21 cellular contexts compared by ENCODE assay signal in the genomic region with DNA sequence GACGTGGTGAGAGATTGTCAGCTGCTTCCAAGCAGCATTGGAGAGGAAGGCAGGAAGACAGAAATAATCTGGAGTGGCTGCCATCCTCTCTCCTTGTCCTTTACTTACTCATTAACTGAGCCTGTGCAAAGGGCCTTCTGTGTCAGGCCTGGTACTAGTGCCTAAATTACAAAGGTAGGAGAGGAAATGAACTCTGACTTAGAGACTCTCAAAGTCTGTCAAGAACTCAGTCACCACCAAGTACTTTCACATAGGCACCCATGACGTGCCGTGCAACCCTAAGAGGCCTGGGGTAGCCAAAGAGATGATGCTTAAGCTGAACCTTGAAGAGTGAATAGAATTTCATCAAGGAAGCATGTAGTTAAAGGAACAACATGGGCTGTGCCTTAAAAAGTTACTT.
"Had no signal": no experiment of that assay in that cellular context is flagged by ENCODE, and none has a peak within 500 bp of the region (broad histone marks: within the 10 kb centered on the region; RNA-seq: fewer than 3 reads in every experiment).

No MANE protein-coding gene starts in this region.

- H3K27ac Mint-ChIP-seq: activated naive CD4-positive, alpha-beta T cell treated with anti-CD3 and anti-CD28 coated beads, Interleukin-2, amount 10 ng/mL, durations not matched to agents 7 days and 5 days; endodermal cell; naive B cell had no signal

- H3K36me3 ChIP-seq: ascending aorta, colonic mucosa, left ventricle myocardium inferior, ovary, sigmoid colon, upper lobe of left lung had no signal

- H3K36me3 Mint-ChIP-seq: activated naive CD4-positive, alpha-beta T cell treated with anti-CD3 and anti-CD28 coated beads, Interleukin-2, amount 10 ng/mL, durations not matched to agents 7 days and 5 days; naive B cell had no signal

- H3K27me3 ChIP-seq: ascending aorta, colonic mucosa, ovary, sigmoid colon, upper lobe of left lung had no signal

- H3K4me1 ChIP-seq: colonic mucosa had no signal

- H3K4me3 ChIP-seq: ascending aorta, colonic mucosa, left ventricle myocardium inferior, ovary, sigmoid colon, upper lobe of left lung had no signal

- H3K4me3 Mint-ChIP-seq: activated naive CD4-positive, alpha-beta T cell treated with anti-CD3 and anti-CD28 coated beads, Interleukin-2, amount 10 ng/mL, durations not matched to agents 7 days and 5 days; central memory CD8-positive, alpha-beta T cell; endodermal cell; naive B cell had no signal

- H3K9me3 Mint-ChIP-seq: activated naive CD4-positive, alpha-beta T cell treated with anti-CD3 and anti-CD28 coated beads, Interleukin-2, amount 10 ng/mL, durations not matched to agents 7 days and 5 days; naive B cell had no signal

- H3K27me3 Mint-ChIP-seq: activated naive CD4-positive, alpha-beta T cell treated with anti-CD3 and anti-CD28 coated beads, Interleukin-2, amount 10 ng/mL, durations not matched to agents 7 days and 5 days; central memory CD8-positive, alpha-beta T cell; naive B cell had no signal

- H3K9me3 ChIP-seq: ascending aorta, colonic mucosa, left ventricle myocardium inferior, ovary, sigmoid colon, upper lobe of left lung had no signal

- H3K27ac ChIP-seq: ascending aorta, colonic mucosa, epithelial cell of prostate, left ventricle myocardium inferior, ovary, sigmoid colon had no signal

- DNase-seq: activated CD4-positive, CD25-positive, alpha-beta regulatory T cell treated with anti-CD3 and anti-CD28 coated beads, Interleukin-2, amount 50 U/mL, for 72 hours; activated CD8-positive, alpha-beta memory T cell treated with anti-CD3 and anti-CD28 coated beads for 24 hours; activated CD8-positive, alpha-beta memory T cell treated with anti-CD3 and anti-CD28 coated beads, Interleukin-2, amount 50 U/mL, for 48 hours; activated effector memory CD4-positive, alpha-beta T cell treated with Interleukin-2 at 50 U/mL for 16 hours; activated naive CD4-positive, alpha-beta T cell treated with anti-CD3 and anti-CD28 coated beads, Interleukin-2, amount 10 ng/mL, durations not matched to agents 7 days and 5 days; activated T-cell treated with anti-CD3 and anti-CD28 coated beads, Interleukin-2, amount 50 U/mL, for 48 hours; colonic mucosa; endodermal cell; foreskin melanocyte; left ventricle myocardium inferior; mammary epithelial cell; naive B cell; ovary; sigmoid colon; stimulated activated CD8-positive, alpha-beta memory T cell treated with anti-CD3 and anti-CD28 coated beads, Interleukin-4, amount 100 ng/mL, for 48 hours; stimulated activated naive CD8-positive, alpha-beta T cell treated with anti-CD3 and anti-CD28 coated beads, Interleukin-15, Interleukin-2, amounts not matched to agents 100 U/mL and 50 U/mL, for 24 hours; T1000 had no signal

- ATAC-seq: stimulated activated naive CD8-positive, alpha-beta T cell treated with anti-CD3 and anti-CD28 coated beads, Interleukin-15, Interleukin-2, amounts not matched to agents 100 U/mL and 50 U/mL, for 24 hours had no signal

- H3K4me1 Mint-ChIP-seq: activated naive CD4-positive, alpha-beta T cell treated with anti-CD3 and anti-CD28 coated beads, Interleukin-2, amount 10 ng/mL, durations not matched to agents 7 days and 5 days; central memory CD8-positive, alpha-beta T cell; naive B cell had no signal
